Comparison of ENCODE assay signal across 10 cellular contexts in genomic region chr2:154698238-154698788, GRCh38. TPM values are rescaled to one million over a fixed set of nuclear protein-coding genes. Genes with fewer than 3 reads are reported as not detected.
DNase-seq lines count a peak whose midpoint lies in the region; ATAC-seq, FAIRE-seq and TF ChIP-seq lines count a peak whose summit lies in the region.
"Had no signal": no experiment of that assay in that cellular context is flagged by ENCODE, and none has a peak within 500 bp of the region (broad histone marks: within the 10 kb centered on the region; RNA-seq: fewer than 3 reads in every experiment).

TSS of gene KCNJ3 (plus strand) at chr2:154698695. CDS start at chr2:154698776, 81 bp downstream.

- 0 out of 2 replicates have a peak within 1 kb of the TSS, but pooled peaks have one; percentile 30 for H3K9ac ChIP-seq in HUES64 (ENCODE audit: low read depth, low read length)
- no peak within 1 kb of the TSS for H3K9ac ChIP-seq in HepG2 (ENCODE audit: insufficient read depth, low read depth, low read length)

- CTCF ChIA-PET in HepG2 (lab: Yijun Ruan, JAX; ENCODE audit: low intra/inter-chr PET ratio, low total read pairs), result no interaction called here
- CTCF ChIA-PET in activated CD4-positive, alpha-beta T cell treated with anti-CD3 and anti-CD28 coated beads for 36 hours (lab: Charles Lee), result no interaction called here

- no peak within 1 kb of the TSS for H3K4me3 Mint-ChIP-seq in activated CD4-positive, alpha-beta T cell treated with anti-CD3 and anti-CD28 coated beads for 36 hours

- H3K27me3 Mint-ChIP-seq in activated CD4-positive, alpha-beta T cell treated with anti-CD3 and anti-CD28 coated beads for 36 hours, result peaks cover 39% of the 10 kb centered on the region

- H3K9me3 Mint-ChIP-seq in activated CD4-positive, alpha-beta T cell treated with anti-CD3 and anti-CD28 coated beads for 36 hours (ENCODE audit: low read depth), result no peaks in the 10 kb centered on the region

- TF ChIP-seq EP300 in HepG2 (IDR thresholded peaks at IDR 0.05; ENCODE audit: low read depth in 2 of 2, low read length in 2 of 2) (no peak), HepG2 (CRISPR knock-in tag; IDR thresholded peaks at IDR 0.05; ENCODE audit: borderline replicate concordance) (no peak)

- no peaks in the 10 kb centered on the region for H3K79me2 ChIP-seq in HepG2 (ENCODE audit: insufficient read depth, low read length)

- H3K4me1 Mint-ChIP-seq in activated CD4-positive, alpha-beta T cell treated with anti-CD3 and anti-CD28 coated beads for 36 hours, result peaks cover 4% of the 10 kb centered on the region

- H3K4me3 ChIP-seq in HUES64 (ENCODE audit: low read length) (peak within 1 kb of the TSS; percentile 62), HepG2 (replicated peaks in 1 of 3; ENCODE audit: insufficient read depth in 1 of 3, low read depth in 2 of 3, low read length in 3 of 3) (peak within 1 kb of the TSS in 1 of 3 experiments; percentile 23; a peak in 1 of 6 replicates), spleen (peak within 1 kb of the TSS; percentile 11 to 66 (median 36))

- WGBS in HUES64, result 48% methylated on average over 25 of the region's 28 CpGs
- WGBS in HepG2 (ENCODE audit: low lambda C conversion rate), result 19% methylated on average over 27 of the region's 28 CpGs
- 3 to 12% (median 4%) methylated on average over 26 to 28 of the region's 28 CpGs for WGBS in spleen, 5 donors

- in situ Hi-C loops in HepG2 (cut with HindIII; ENCODE audit: extremely low pct_ligation_motif_present, low pct_unique_long_range_greater_than_20kb), result no loop called here

- peak within 1 kb of the TSS; percentile 41; the same call in 1 of the 2 replicates for H3K4me2 ChIP-seq in HepG2 (ENCODE audit: low read depth, low read length)

- H3K9me3 ChIP-seq in HUES64 (ENCODE audit: insufficient read depth, low read depth, low read length) (no peaks in the 10 kb centered on the region), HepG2 (ENCODE audit: low read length) (no peaks in the 10 kb centered on the region), spleen (no peaks in the 10 kb centered on the region)

- intact Hi-C loops in HepG2 (cut with micrococcal nuclease; ENCODE audit: unreplicated experiment), result no loop called here
- intact Hi-C loops in spleen (cut with DNase I; ENCODE audit: low total_unique reads), result no loop called here
- intact Hi-C loops in activated CD4-positive, alpha-beta T cell treated with anti-CD3 and anti-CD28 coated beads for 36 hours (cut with DNase I, micrococcal nuclease), result no loop called here

- no peak within 1 kb of the TSS for H3K27ac Mint-ChIP-seq in activated CD4-positive, alpha-beta T cell treated with anti-CD3 and anti-CD28 coated beads for 36 hours

- POLR2A ChIA-PET in HepG2 (lab: Yijun Ruan, JAX), result no interaction called here
- POLR2A ChIA-PET in activated CD4-positive, alpha-beta T cell treated with anti-CD3 and anti-CD28 coated beads for 36 hours (lab: Charles Lee), result no interaction called here

- BruUV-seq in HepG2 (replicated peaks; lab: Mats Ljungman, UMichigan), result no TSS peak

- H3K36me3 ChIP-seq in HUES64 (ENCODE audit: insufficient read depth, low read length), result no peaks in the 10 kb centered on the region
- no peaks in the 10 kb centered on the region for H3K36me3 ChIP-seq in HepG2 (replicated peaks in 1 of 2; ENCODE audit: control insufficient read depth in 1 of 2, insufficient read depth in 2 of 2, low read length in 2 of 2)
- H3K36me3 ChIP-seq in spleen, result no peaks in the 10 kb centered on the region

- peak; percentile 36 for ATAC-seq in HepG2
- ATAC-seq in activated CD4-positive, alpha-beta T cell treated with anti-CD3 and anti-CD28 coated beads for 36 hours, result no peak

- H3K27me3 ChIP-seq in HUES64 (ENCODE audit: insufficient read depth, low read length), result peaks cover 56% of the 10 kb centered on the region
- H3K27me3 ChIP-seq in HepG2 (ENCODE audit: control insufficient read depth in 1 of 2, insufficient read depth in 2 of 2, low read length in 2 of 2), result peaks cover 0 to 20% of the 10 kb centered on the region in 2 experiments; a peak in 3 of 5 replicates
- peaks cover 0 to 39% (median 28%) of the 10 kb centered on the region in 7 donors for H3K27me3 ChIP-seq in spleen (replicated peaks in 1 of 7)

- peak; percentile 18 for DNase-seq in astrocyte of the hippocampus (ENCODE audit: low read depth, low spot score)
- no peak for DNase-seq in HepG2 (ENCODE audit: low spot score)
- no peak for DNase-seq in spleen
- DNase-seq in SIG-M5 (lab: John Stamatoyannopoulos, UW), result no peak
- DNase-seq in activated CD4-positive, alpha-beta T cell treated with anti-CD3 and anti-CD28 coated beads for 36 hours, result no peak
- DNase-seq in NCI-H1930 (lab: John Stamatoyannopoulos, UW), result no peak
- DNase-seq: stimulated activated CD8-positive, alpha-beta memory T cell treated with anti-CD3 and anti-CD28 coated beads, Interleukin-4, amount 100 ng/mL, for 48 hours had no signal

- TF ChIP-seq POLR2A in HepG2 (IDR thresholded peaks at IDR 0.05; ENCODE audit: insufficient read depth in 1 of 2, low read depth in 2 of 2, low read length in 2 of 2) (no peak), spleen (IDR thresholded peaks at IDR 0.05) (no peak)

- H3K27ac ChIP-seq in HUES64 (ENCODE audit: low read depth, low read length), result no peak within 1 kb of the TSS
- H3K27ac ChIP-seq in HepG2 (ENCODE audit: extremely low read length, insufficient read depth, low read length), result no peak within 1 kb of the TSS
- no peak within 1 kb of the TSS for H3K27ac ChIP-seq in spleen

- H4K20me1 ChIP-seq in HepG2 (ENCODE audit: insufficient read depth, low read length), result no peaks in the 10 kb centered on the region

- TF ChIP-seq RAD21 in HepG2 (CRISPR knock-in tag; IDR thresholded peaks at IDR 0.05), result no peak

- H3K4me1 ChIP-seq in HUES64 (ENCODE audit: insufficient read depth, low read length), result peaks cover 8% of the 10 kb centered on the region; the same call in 1 of the 2 replicates
- no peaks in the 10 kb centered on the region for H3K4me1 ChIP-seq in HepG2 (ENCODE audit: insufficient read depth, low read length)
- peaks cover 0 to 22% (median 9%) of the 10 kb centered on the region in 6 donors for H3K4me1 ChIP-seq in spleen

- H2AFZ ChIP-seq in HepG2 (ENCODE audit: low read length), result no peak within 1 kb of the TSS

- TF ChIP-seq CTCF in HepG2 (CRISPR knock-in tag; IDR thresholded peaks at IDR 0.05) (no peak), spleen (IDR thresholded peaks at IDR 0.05 in 8 of 11, conservative IDR thresholded peaks at IDR 0.05 in 3 of 11) (no peak)

- FAIRE-seq in HepG2 (lab: Jason Lieb, UNC), result no peak

- no peaks in the 10 kb centered on the region for H3K36me3 Mint-ChIP-seq in activated CD4-positive, alpha-beta T cell treated with anti-CD3 and anti-CD28 coated beads for 36 hours (ENCODE audit: low read depth)

TF ChIP-seq in HepG2, 621 proteins besides CTCF, POLR2A, EP300 and RAD21 (continues in another document):
- TF ChIP-seq NPAS2 (CRISPR knock-in tag; IDR thresholded peaks at IDR 0.05; ENCODE audit: borderline replicate concordance) (no peak), CHD2 (IDR thresholded peaks at IDR 0.05; ENCODE audit: low read depth, low read length) (no peak), CBX5 (CRISPR knock-in tag; IDR thresholded peaks at IDR 0.05; ENCODE audit: borderline replicate concordance) (no peak), TEAD2 (CRISPR knock-in tag; IDR thresholded peaks at IDR 0.05) (no peak), BATF2 (CRISPR knock-in tag; IDR thresholded peaks at IDR 0.05) (no peak), PHF20 (CRISPR knock-in tag; IDR thresholded peaks at IDR 0.05) (no peak)

RNA-seq across cellular contexts. Expression of gene KCNJ3, which starts in this region (rescaled TPM):
- polyA plus RNA-seq in HUES64 (2013, experiment 1 of 2), result 0.15 TPM
- 0.38 TPM for polyA plus RNA-seq in HUES64 (2013, experiment 2 of 2)
- not detected in 2 replicates for total RNA-seq in HepG2 (2016; rRNA removed; fragmentation: Illumina TruSeq; extraction: Trizol)
- not detected in 2 replicates for total RNA-seq in HepG2 (2016; cell fraction: cytosol; rRNA removed; fragmentation: Illumina TruSeq; extraction: Trizol; ENCODE audit: low read depth)
- total RNA-seq in HepG2 (2016; cell fraction: insoluble cytoplasmic fraction; rRNA removed; fragmentation: Illumina TruSeq; extraction: Trizol), result not detected in 2 replicates
- not detected in 2 replicates for total RNA-seq in HepG2 (2016; cell fraction: membrane; rRNA removed; fragmentation: Illumina TruSeq; extraction: Trizol)
- not detected in 2 replicates for total RNA-seq in HepG2 (2016; cell fraction: nucleus; rRNA removed; fragmentation: Illumina TruSeq; extraction: Trizol)
- polyA plus RNA-seq in HepG2 (2011; rRNA removed), result not detected in 2 replicates
- polyA plus RNA-seq in HepG2 (2011; cell fraction: cytosol; rRNA removed), result not detected in 2 replicates
- polyA plus RNA-seq in HepG2 (2011; cell fraction: nucleus; rRNA removed), result not detected in 2 replicates
- polyA plus RNA-seq in HepG2 (2012), result not detected in 2 replicates
- polyA plus RNA-seq in HepG2 (2016; cell fraction: cytosol; fragmentation: Illumina TruSeq; extraction: Trizol; ENCODE audit: low read depth), result not detected in 2 replicates
- polyA plus RNA-seq in HepG2 (2016; cell fraction: insoluble cytoplasmic fraction; fragmentation: Illumina TruSeq; extraction: Trizol; ENCODE audit: low read depth), result not detected in 2 replicates
- polyA plus RNA-seq in HepG2 (2016; cell fraction: membrane; fragmentation: Illumina TruSeq; extraction: Trizol; ENCODE audit: low read depth), result not detected in 2 replicates
- not detected in 2 replicates for polyA plus RNA-seq in HepG2 (2016; cell fraction: nucleus; fragmentation: Illumina TruSeq; extraction: Trizol; ENCODE audit: insufficient read depth, low read depth)
- not detected in 2 replicates for polyA minus RNA-seq in HepG2 (2011; rRNA and poly(A)+ RNA removed; ENCODE audit: low replicate concordance)
- not detected in 2 replicates for polyA minus RNA-seq in HepG2 (2011; cell fraction: cytosol; rRNA and poly(A)+ RNA removed)
- polyA minus RNA-seq in HepG2 (2011; cell fraction: nucleus; rRNA and poly(A)+ RNA removed), result not detected in 2 replicates
- 1 to 10 TPM in 4 of 7 donors, under 1 TPM in 3; 0.39 to 2.4 (median 1.1) TPM for total RNA-seq in spleen
- 1 to 10 TPM in 1 of 3 donors, under 1 TPM in 2; 0.12 to 1.2 (median 0.67) TPM for polyA plus RNA-seq in spleen
- not detected for total RNA-seq in activated CD4-positive, alpha-beta T cell treated with anti-CD3 and anti-CD28 coated beads for 36 hours
- total RNA-seq: mononuclear cell; T-helper 2 cell treated with Interferon-gamma antibody and Interleukin-4, amounts not matched to agents 100 ng/mL and 5 ng/mL, for 36 hours had no signal

Comparison
In these comparisons a context has a peak if more than half of its experiments do, and no peak if none do; other contexts are left out.
1. Peak in ATAC-seq and H3K4me2 ChIP-seq in HepG2; RNA of the gene not detected or under 1 TPM.